In the genomic region with DNA sequence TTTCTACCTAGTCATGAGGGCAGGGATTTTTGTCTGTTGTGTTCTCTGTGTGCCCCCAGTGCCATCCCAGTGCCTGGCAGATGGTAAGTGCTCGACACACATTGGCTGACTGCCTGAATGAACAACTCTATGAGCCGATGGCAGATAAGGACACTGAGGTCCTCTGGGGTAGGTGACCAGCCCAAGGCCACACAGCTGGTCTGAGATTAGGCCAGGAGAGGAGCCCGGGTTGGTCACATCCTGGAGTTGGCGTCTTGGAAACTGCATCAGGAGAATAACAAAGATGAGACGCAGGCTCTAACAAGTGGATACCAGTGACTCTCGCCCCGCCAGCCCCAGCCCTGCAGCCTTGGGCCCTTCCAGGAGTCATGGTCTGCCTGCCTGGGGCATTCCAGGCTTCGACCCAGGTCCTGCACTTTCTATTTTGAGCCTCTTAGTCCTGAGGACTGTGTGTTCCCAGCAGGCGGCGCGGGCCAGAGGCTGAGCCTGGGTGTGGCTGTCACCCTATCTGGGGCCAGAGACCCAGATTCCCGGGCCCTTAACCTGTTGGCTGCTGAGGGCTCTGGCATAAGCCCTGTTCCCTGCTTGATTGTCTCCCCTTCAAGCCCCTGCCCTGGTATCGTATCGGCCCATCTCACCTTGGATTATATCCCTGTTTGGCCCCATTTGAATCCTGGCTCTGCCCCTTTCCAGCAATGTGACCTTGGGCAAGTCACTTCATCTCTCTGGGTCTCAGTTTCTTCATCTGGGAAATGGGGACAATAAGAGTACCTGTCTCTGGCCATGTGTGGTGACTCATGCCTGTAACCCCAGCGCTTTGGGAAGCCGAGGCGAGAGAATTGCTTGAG, we compare ENCODE assay signal across 11 cellular contexts.
DNase-seq lines count a peak whose midpoint lies in the region; ATAC-seq, FAIRE-seq and TF ChIP-seq lines count a peak whose summit lies in the region.
"Had no signal": no experiment of that assay in that cellular context is flagged by ENCODE, and none has a peak within 500 bp of the region (broad histone marks: within the 10 kb centered on the region; RNA-seq: fewer than 3 reads in every experiment).

No MANE protein-coding gene starts in this region.

- CTCF ChIA-PET in HCT116 (lab: Charles Lee) = no interaction called here

- no TSS peak for BruUV-seq in HCT116 (replicated peaks; lab: Mats Ljungman, UMichigan)

- H3K27me3 ChIP-seq in HCT116 (ENCODE audit: insufficient read depth, low read length) (no peaks in the 10 kb centered on the region), brain microvascular endothelial cell (replicated peaks) (no peaks in the 10 kb centered on the region), skeletal muscle tissue (ENCODE audit: control insufficient read depth in 3 of 3, insufficient read depth in 3 of 3, low read length in 3 of 3) (no peaks in the 10 kb centered on the region)

- peak overlapping the region; percentile 34 for H3K9ac ChIP-seq in HCT116 (ENCODE audit: low read length)
- H3K9ac ChIP-seq in skeletal muscle tissue (ENCODE audit: low read depth in 1 of 3, low read length in 3 of 3) = peak overlapping the region; percentile 67 to 75 (median 67)

- POLR2A ChIA-PET in HCT116 (lab: Charles Lee) = interaction anchor here (1.0 kb wide), 1 partner anchor 88 kb away, joined by 3 read pairs; a partner anchor contains a TSS

- intact Hi-C loops in HCT116 (cut with micrococcal nuclease) = loop anchor here (1.0 kb wide), 1 partner anchor 181 kb away; no protein-coding TSS in a partner anchor

- peaks cover 19 to 48% of the 10 kb centered on the region in 2 experiments for H3K4me1 ChIP-seq in HCT116 (ENCODE audit: control insufficient read depth in 1 of 2, insufficient read depth in 2 of 2, low read length in 2 of 2)
- H3K4me1 ChIP-seq in skeletal muscle tissue (ENCODE audit: control insufficient read depth in 3 of 3, insufficient read depth in 3 of 3, low read length in 3 of 3) = peaks cover 39 to 79% (median 68%) of the 10 kb centered on the region in 3 donors

- H3K4me3 ChIP-seq in HCT116 (replicated peaks in 1 of 2; ENCODE audit: low read depth in 1 of 2, low read length in 2 of 2) (0 out of 4 replicates have a peak overlapping the region, but pooled peaks of 1 of the 2 experiments have one; percentile 14), brain microvascular endothelial cell (ENCODE audit: low read depth, low read length) (no peak overlapping the region), skeletal muscle tissue (ENCODE audit: low read length in 3 of 3) (peak overlapping the region in 1 of 3 donors; percentile 30)

- DNase-seq in HCT116 (ENCODE audit: low read depth, low spot score) (peak; percentile 40), brain microvascular endothelial cell (no peak), hepatic stellate cell (ENCODE audit: low spot score) (peak; percentile 70), NCI-H226 (no peak), RCC 7860 (ENCODE audit: low spot score) (no peak), iPS-NIHi7 (ENCODE audit: extremely low spot score) (no peak)
- DNase-seq: activated effector memory CD4-positive, alpha-beta T cell treated with Interleukin-2 at 50 U/mL for 16 hours; GF-D8; T-helper 17 cell had no signal

- TF ChIP-seq POLR2A in HCT116 (IDR thresholded peaks at IDR 0.05; ENCODE audit: borderline replicate concordance, extremely low read depth, insufficient read depth, insufficient read length) = no peak

- H3K9me2 ChIP-seq in HCT116 (ENCODE audit: insufficient read depth) = no peaks in the 10 kb centered on the region

- H3K4me2 ChIP-seq in HCT116 (ENCODE audit: low read length) = peak overlapping the region; percentile 66

- FAIRE-seq in RCC 7860 (lab: Jason Lieb, UNC) = no peak

- TF ChIP-seq CTCF in HCT116 (IDR thresholded peaks at IDR 0.05 in 2 of 3, conservative IDR thresholded peaks at IDR 0.05 in 1 of 3; ENCODE audit: borderline replicate concordance in 1 of 3, insufficient read depth in 1 of 3, low read depth in 2 of 3, low read length in 2 of 3) (peak in 2 of 3 experiments; percentile 45 to 57; a peak in 4 of 6 replicates), brain microvascular endothelial cell (IDR thresholded peaks at IDR 0.05; ENCODE audit: low read depth, low read length, missing control alignments) (peak; percentile 43)

- peak; percentile 78 for ATAC-seq in HCT116
- ATAC-seq in HG02759 (IDR thresholded peaks at IDR 0.05; ENCODE audit: unreplicated experiment) = no peak
- ATAC-seq: T-helper 17 cell had no signal

- no peak for TF ChIP-seq RAD21 in HCT116 (IDR thresholded peaks at IDR 0.05; ENCODE audit: low read depth)

- in situ Hi-C loops in brain microvascular endothelial cell (cut with HindIII; ENCODE audit: low pct_ligation_motif_present, low sequenced_read_pairs) = no loop called here

- H3K36me3 ChIP-seq in HCT116 (ENCODE audit: control insufficient read depth in 1 of 2, insufficient read depth in 2 of 2, low read length in 2 of 2) (no peaks in the 10 kb centered on the region), brain microvascular endothelial cell (replicated peaks) (no peaks in the 10 kb centered on the region), skeletal muscle tissue (ENCODE audit: control insufficient read depth in 3 of 3, insufficient read depth in 3 of 3, low read length in 3 of 3) (no peaks in the 10 kb centered on the region)

- H3K27ac ChIP-seq in HCT116 (ENCODE audit: low read depth, low read length) (peak overlapping the region; percentile 48), brain microvascular endothelial cell (no peak overlapping the region), skeletal muscle tissue (ENCODE audit: low read depth, low read length) (peak overlapping the region; percentile 93)

- no peaks in the 10 kb centered on the region for H3K9me3 ChIP-seq in HCT116 (ENCODE audit: control insufficient read depth in 1 of 2, insufficient read depth in 1 of 2, low read depth in 1 of 2, low read length in 2 of 2)
- no peaks in the 10 kb centered on the region for H3K9me3 ChIP-seq in skeletal muscle tissue (ENCODE audit: control insufficient read depth in 3 of 3, low read length in 3 of 3)

- H3K79me2 ChIP-seq in HCT116 (ENCODE audit: insufficient read depth, low read length) = no peaks in the 10 kb centered on the region

- RAD21 ChIA-PET in HCT116 (lab: Charles Lee; ENCODE audit: low non-redundant PET in 1 of 2, low total read pairs in 2 of 2, uncharacterized antibody in 2 of 2, unreplicated experiment in 2 of 2) = no interaction called here

- H4K20me1 ChIP-seq in HCT116 (ENCODE audit: insufficient read depth) = no peaks in the 10 kb centered on the region

- H2AFZ ChIP-seq in HCT116 (ENCODE audit: low read depth, low read length, poor library complexity, severe bottlenecking) = no peak overlapping the region

TF ChIP-seq in HCT116, 20 proteins besides CTCF, POLR2A, EP300 and RAD21:
- TF ChIP-seq SIN3A (IDR thresholded peaks at IDR 0.05; ENCODE audit: low read depth) = no peak
- peak; percentile 31; the same call in 1 of the 2 replicates for TF ChIP-seq POLR2AphosphoS5 (IDR thresholded peaks at IDR 0.05; ENCODE audit: low read depth, low read length)

Comparison
In these comparisons a context has a peak if more than half of its experiments do, and no peak if none do; other contexts are left out.
1. DNase-seq: peak in HCT116 (single experiment) and hepatic stellate cell (single experiment); none in brain microvascular endothelial cell (single experiment), NCI-H226 (single experiment), RCC 7860 (single experiment) and iPS-NIHi7 (single experiment).